ENCODE assay signal across 22 cellular contexts in the genomic region with DNA sequence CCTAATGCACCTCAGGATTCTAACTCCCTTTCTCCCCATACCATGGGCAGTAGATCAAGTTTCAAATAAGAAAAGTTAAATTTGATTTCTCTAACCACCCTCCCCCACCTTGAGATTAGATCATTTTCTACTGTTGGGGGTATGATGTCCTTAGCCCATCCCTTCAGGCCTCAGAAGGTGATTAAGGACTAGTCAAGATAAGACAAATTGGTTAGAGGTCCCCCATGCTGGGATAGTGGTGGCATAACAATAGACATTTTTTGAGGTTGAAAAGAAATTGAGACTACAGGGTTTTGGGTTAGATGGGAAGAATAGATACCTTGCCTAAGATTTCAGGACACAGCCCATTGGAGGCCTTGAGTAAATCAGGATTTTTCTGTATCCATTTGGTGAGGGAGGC. TPM values are rescaled to one million over a fixed set of nuclear protein-coding genes. Genes with fewer than 3 reads are reported as not detected.
DNase-seq lines count a peak whose midpoint lies in the region; ATAC-seq lines count a peak whose summit lies in the region.
"Had no signal": no experiment of that assay in that cellular context is flagged by ENCODE, and none has a peak within 500 bp of the region (broad histone marks: within the 10 kb centered on the region; RNA-seq: fewer than 3 reads in every experiment).

No MANE protein-coding gene starts in this region.

- intact Hi-C loops in right cardiac atrium (cut with DNase I) = no loop called here

- H3K9me2 ChIP-seq in Karpas-422 (replicated peaks; ENCODE audit: insufficient read depth, low read length) = no peaks in the 10 kb centered on the region

- H3K27ac ChIP-seq in right cardiac atrium (ENCODE audit: low read length) (no peak overlapping the region), Karpas-422 (ENCODE audit: low read length) (no peak overlapping the region)
- H3K27ac ChIP-seq: BLaER1, Peyer's patch had no signal

- H3K36me3 Mint-ChIP-seq in stimulated activated naive CD8-positive, alpha-beta T cell treated with anti-CD3 and anti-CD28 coated beads, Interleukin-15, Interleukin-2, amounts not matched to agents 100 ng/mL and 50 ng/mL, for 24 hours (ENCODE audit: low read depth) = peaks cover 52% of the 10 kb centered on the region
- H3K36me3 Mint-ChIP-seq in activated T-helper 17 cell treated with anti-CD3 and anti-CD28 coated beads, Interleukin-2, amount 50 U/mL, for 72 hours (ENCODE audit: low read depth) = peaks cover 54% of the 10 kb centered on the region
- peaks cover 10% of the 10 kb centered on the region for H3K36me3 Mint-ChIP-seq in memory B cell
- peaks cover 30 to 32% of the 10 kb centered on the region in 2 donors for H3K36me3 Mint-ChIP-seq in stimulated activated naive B cell treated with anti-CD40 and anti-IgM and Interleukin-4, amounts not matched to agents 10 μg/mL and 1 μg/mL and 100 μg/mL, for 72 hours
- H3K36me3 Mint-ChIP-seq in natural killer cell treated with Interleukin-12 subunit alpha and Interleukin-12 subunit beta and Interleukin-15 and Interleukin-18, amount 100 ng/mL, for 72 hours = peaks cover 13% of the 10 kb centered on the region

- H3K27me3 ChIP-seq in right cardiac atrium (ENCODE audit: control insufficient read depth, insufficient read depth) = no peaks in the 10 kb centered on the region
- no peaks in the 10 kb centered on the region for H3K27me3 ChIP-seq in Karpas-422 (ENCODE audit: low read length)
- H3K27me3 ChIP-seq: BLaER1, Peyer's patch had no signal

- H3K4me3 Mint-ChIP-seq in stimulated activated naive CD8-positive, alpha-beta T cell treated with anti-CD3 and anti-CD28 coated beads, Interleukin-15, Interleukin-2, amounts not matched to agents 100 ng/mL and 50 ng/mL, for 24 hours = no peak overlapping the region
- no peak overlapping the region for H3K4me3 Mint-ChIP-seq in stimulated activated naive CD8-positive, alpha-beta T cell treated with anti-CD3 and anti-CD28 coated beads, Interleukin-15, amount 100 ng/mL, for 72 hours
- H3K4me3 Mint-ChIP-seq in activated T-helper 17 cell treated with anti-CD3 and anti-CD28 coated beads, Interleukin-2, amount 50 U/mL, for 72 hours = no peak overlapping the region
- H3K4me3 Mint-ChIP-seq in memory B cell = no peak overlapping the region
- H3K4me3 Mint-ChIP-seq in stimulated activated naive B cell treated with anti-CD40 and anti-IgM and Interleukin-4, amounts not matched to agents 10 μg/mL and 1 μg/mL and 100 μg/mL, for 72 hours = no peak overlapping the region
- no peak overlapping the region for H3K4me3 Mint-ChIP-seq in natural killer cell treated with Interleukin-12 subunit alpha and Interleukin-12 subunit beta and Interleukin-15 and Interleukin-18, amount 100 ng/mL, for 72 hours

- no peaks in the 10 kb centered on the region for H3K9me3 Mint-ChIP-seq in stimulated activated naive CD8-positive, alpha-beta T cell treated with anti-CD3 and anti-CD28 coated beads, Interleukin-15, Interleukin-2, amounts not matched to agents 100 ng/mL and 50 ng/mL, for 24 hours
- H3K9me3 Mint-ChIP-seq in stimulated activated naive CD8-positive, alpha-beta T cell treated with anti-CD3 and anti-CD28 coated beads, Interleukin-15, amount 100 ng/mL, for 72 hours = no peaks in the 10 kb centered on the region
- H3K9me3 Mint-ChIP-seq in activated T-helper 17 cell treated with anti-CD3 and anti-CD28 coated beads, Interleukin-2, amount 50 U/mL, for 72 hours = no peaks in the 10 kb centered on the region
- no peaks in the 10 kb centered on the region for H3K9me3 Mint-ChIP-seq in memory B cell
- H3K9me3 Mint-ChIP-seq in stimulated activated naive B cell treated with anti-CD40 and anti-IgM and Interleukin-4, amounts not matched to agents 10 μg/mL and 1 μg/mL and 100 μg/mL, for 72 hours = no peaks in the 10 kb centered on the region
- H3K9me3 Mint-ChIP-seq in natural killer cell treated with Interleukin-12 subunit alpha and Interleukin-12 subunit beta and Interleukin-15 and Interleukin-18, amount 100 ng/mL, for 72 hours = no peaks in the 10 kb centered on the region

- no peak for ATAC-seq in stimulated activated naive CD8-positive, alpha-beta T cell treated with anti-CD3 and anti-CD28 coated beads, Interleukin-15, amount 100 ng/mL, for 72 hours
- no peak for ATAC-seq in activated T-helper 17 cell treated with anti-CD3 and anti-CD28 coated beads, Interleukin-2, amount 50 U/mL, for 72 hours (replicated peaks)
- ATAC-seq in memory B cell (ENCODE audit: low read depth) = no peak
- ATAC-seq in stimulated activated naive B cell treated with anti-CD40 and anti-IgM and Interleukin-4, amounts not matched to agents 10 μg/mL and 1 μg/mL and 100 μg/mL, for 72 hours (replicated peaks) = no peak
- no peak for ATAC-seq in right cardiac atrium
- no peak for ATAC-seq in natural killer cell treated with Interleukin-12 subunit alpha and Interleukin-12 subunit beta and Interleukin-15 and Interleukin-18, amount 100 ng/mL, for 72 hours

- H3K4me2 ChIP-seq in Karpas-422 (ENCODE audit: low read depth, low read length, poor library complexity, severe bottlenecking) = no peak overlapping the region
- H3K4me2 ChIP-seq: BLaER1 had no signal

- no peaks in the 10 kb centered on the region for H3K79me2 ChIP-seq in Karpas-422 (ENCODE audit: low read length)

- H3K4me1 Mint-ChIP-seq in stimulated activated naive CD8-positive, alpha-beta T cell treated with anti-CD3 and anti-CD28 coated beads, Interleukin-15, Interleukin-2, amounts not matched to agents 100 ng/mL and 50 ng/mL, for 24 hours (ENCODE audit: low read depth) = peaks cover 34% of the 10 kb centered on the region
- peaks cover 15% of the 10 kb centered on the region for H3K4me1 Mint-ChIP-seq in stimulated activated naive CD8-positive, alpha-beta T cell treated with anti-CD3 and anti-CD28 coated beads, Interleukin-15, amount 100 ng/mL, for 72 hours
- H3K4me1 Mint-ChIP-seq in activated T-helper 17 cell treated with anti-CD3 and anti-CD28 coated beads, Interleukin-2, amount 50 U/mL, for 72 hours = peaks cover 11% of the 10 kb centered on the region
- peaks cover 6% of the 10 kb centered on the region for H3K4me1 Mint-ChIP-seq in memory B cell
- H3K4me1 Mint-ChIP-seq in stimulated activated naive B cell treated with anti-CD40 and anti-IgM and Interleukin-4, amounts not matched to agents 10 μg/mL and 1 μg/mL and 100 μg/mL, for 72 hours = peaks cover 8 to 10% of the 10 kb centered on the region in 2 donors
- peaks cover 7 to 9% of the 10 kb centered on the region in 2 donors for H3K4me1 Mint-ChIP-seq in natural killer cell treated with Interleukin-12 subunit alpha and Interleukin-12 subunit beta and Interleukin-15 and Interleukin-18, amount 100 ng/mL, for 72 hours (ENCODE audit: low read depth in 2 of 2)

- no peak overlapping the region for H2AFZ ChIP-seq in Karpas-422 (ENCODE audit: low read length)

- H3K4me3 ChIP-seq in right cardiac atrium (ENCODE audit: low read length) = no peak overlapping the region
- no peak overlapping the region for H3K4me3 ChIP-seq in Karpas-422 (ENCODE audit: low read length)
- H3K4me3 ChIP-seq: BLaER1, Peyer's patch had no signal

- no peak for DNase-seq in stimulated activated naive CD8-positive, alpha-beta T cell treated with anti-CD3 and anti-CD28 coated beads, Interleukin-15, amount 100 ng/mL, for 72 hours
- no peak for DNase-seq in memory B cell (ENCODE audit: low spot score in 2 of 2)
- no peak for DNase-seq in stimulated activated naive B cell treated with anti-CD40 and anti-IgM and Interleukin-4, amounts not matched to agents 10 μg/mL and 1 μg/mL and 100 μg/mL, for 72 hours
- DNase-seq in right cardiac atrium = no peak
- DNase-seq in Karpas-422 = no peak
- no peak for DNase-seq in natural killer cell treated with Interleukin-12 subunit alpha and Interleukin-12 subunit beta and Interleukin-15 and Interleukin-18, amount 100 ng/mL, for 72 hours (ENCODE audit: low spot score)
- DNase-seq: GDM1, GOT3, HCEC 1CT, MV-4-11, NCI-H1105 treated with DMSO at 0.1 percent for 48 hours, NCI-H2081 treated with DMSO at 0.1 percent for 48 hours, NCI-H2171 treated with DMSO at 0.1 percent for 48 hours, NCI-H524 treated with DMSO at 0.1 percent for 48 hours, NCI-H82, Peyer's patch had no signal

- H3K9me3 ChIP-seq in right cardiac atrium (ENCODE audit: control insufficient read depth, low read length) (no peaks in the 10 kb centered on the region), Karpas-422 (ENCODE audit: low read length) (no peaks in the 10 kb centered on the region)
- H3K9me3 ChIP-seq: BLaER1, Peyer's patch had no signal

- no peak overlapping the region for H3K9ac ChIP-seq in Karpas-422 (ENCODE audit: low read length)
- H3K9ac ChIP-seq: BLaER1 had no signal

- no peaks in the 10 kb centered on the region for H3K27me3 Mint-ChIP-seq in stimulated activated naive CD8-positive, alpha-beta T cell treated with anti-CD3 and anti-CD28 coated beads, Interleukin-15, Interleukin-2, amounts not matched to agents 100 ng/mL and 50 ng/mL, for 24 hours
- H3K27me3 Mint-ChIP-seq in stimulated activated naive CD8-positive, alpha-beta T cell treated with anti-CD3 and anti-CD28 coated beads, Interleukin-15, amount 100 ng/mL, for 72 hours = no peaks in the 10 kb centered on the region
- H3K27me3 Mint-ChIP-seq in activated T-helper 17 cell treated with anti-CD3 and anti-CD28 coated beads, Interleukin-2, amount 50 U/mL, for 72 hours = no peaks in the 10 kb centered on the region
- no peaks in the 10 kb centered on the region for H3K27me3 Mint-ChIP-seq in memory B cell
- H3K27me3 Mint-ChIP-seq in stimulated activated naive B cell treated with anti-CD40 and anti-IgM and Interleukin-4, amounts not matched to agents 10 μg/mL and 1 μg/mL and 100 μg/mL, for 72 hours = no peaks in the 10 kb centered on the region
- H3K27me3 Mint-ChIP-seq in natural killer cell treated with Interleukin-12 subunit alpha and Interleukin-12 subunit beta and Interleukin-15 and Interleukin-18, amount 100 ng/mL, for 72 hours = no peaks in the 10 kb centered on the region

- H3K27ac Mint-ChIP-seq in stimulated activated naive CD8-positive, alpha-beta T cell treated with anti-CD3 and anti-CD28 coated beads, Interleukin-15, Interleukin-2, amounts not matched to agents 100 ng/mL and 50 ng/mL, for 24 hours = peak overlapping the region; percentile 53
- H3K27ac Mint-ChIP-seq in stimulated activated naive CD8-positive, alpha-beta T cell treated with anti-CD3 and anti-CD28 coated beads, Interleukin-15, amount 100 ng/mL, for 72 hours = peak overlapping the region in 1 of 2 donors; percentile 15
- H3K27ac Mint-ChIP-seq in activated T-helper 17 cell treated with anti-CD3 and anti-CD28 coated beads, Interleukin-2, amount 50 U/mL, for 72 hours = peak overlapping the region; percentile 65
- H3K27ac Mint-ChIP-seq in memory B cell = peak overlapping the region; percentile 96
- H3K27ac Mint-ChIP-seq in stimulated activated naive B cell treated with anti-CD40 and anti-IgM and Interleukin-4, amounts not matched to agents 10 μg/mL and 1 μg/mL and 100 μg/mL, for 72 hours = peak overlapping the region; percentile 59
- H3K27ac Mint-ChIP-seq in natural killer cell treated with Interleukin-12 subunit alpha and Interleukin-12 subunit beta and Interleukin-15 and Interleukin-18, amount 100 ng/mL, for 72 hours = peak overlapping the region in 1 of 2 donors; percentile 65

- H4K20me1 ChIP-seq in Karpas-422 (ENCODE audit: insufficient read depth, low read depth, low read length) = no peaks in the 10 kb centered on the region
- H4K20me1 ChIP-seq: BLaER1 had no signal

- H3K4me1 ChIP-seq in right cardiac atrium (ENCODE audit: control insufficient read depth, insufficient read depth, low read length) (no peaks in the 10 kb centered on the region), Karpas-422 (ENCODE audit: low read length) (peaks cover 11% of the 10 kb centered on the region)
- H3K4me1 ChIP-seq: Peyer's patch had no signal

- H3K36me3 ChIP-seq in Karpas-422 (ENCODE audit: insufficient read depth, low read length) = no peaks in the 10 kb centered on the region

RNA-seq across cellular contexts. Expression of a gene that starts 2.5 kb away (rescaled TPM):
- 1 to 10 TPM in 1 of 2 donors, not detected in 1; 2.7 TPM for total RNA-seq in activated T-helper 17 cell treated with anti-CD3 and anti-CD28 coated beads, Interleukin-2, amount 50 U/mL, for 72 hours
- not detected for total RNA-seq in right cardiac atrium
- not detected for polyA plus RNA-seq in right cardiac atrium
- not detected in 2 replicates for total RNA-seq in Karpas-422 (2014; rRNA removed; shearing (Covaris generic); ENCODE audit: low replicate concordance)
- total RNA-seq in natural killer cell treated with Interleukin-12 subunit alpha and Interleukin-12 subunit beta and Interleukin-15 and Interleukin-18, amount 100 ng/mL, for 72 hours = not detected
- total RNA-seq: A673, M059J, OCI-LY7, Peyer's patch had no signal

RNA-seq across cellular contexts. Expression of a gene that starts 51.0 kb away (rescaled TPM):
- total RNA-seq in activated T-helper 17 cell treated with anti-CD3 and anti-CD28 coated beads, Interleukin-2, amount 50 U/mL, for 72 hours = 100 to 1,000 TPM; 144 to 222 TPM
- total RNA-seq in right cardiac atrium = 100 to 1,000 TPM; 236 to 275 (median 248) TPM
- 167 TPM for polyA plus RNA-seq in right cardiac atrium
- 14.2 and 48.8 TPM in 2 replicates for total RNA-seq in Karpas-422 (2014; rRNA removed; shearing (Covaris generic); ENCODE audit: low replicate concordance)
- total RNA-seq in natural killer cell treated with Interleukin-12 subunit alpha and Interleukin-12 subunit beta and Interleukin-15 and Interleukin-18, amount 100 ng/mL, for 72 hours = 100 to 1,000 TPM; 127 to 183 TPM

RNA-seq across cellular contexts. Expression of a gene that starts 55.4 kb away (rescaled TPM):
- total RNA-seq in activated T-helper 17 cell treated with anti-CD3 and anti-CD28 coated beads, Interleukin-2, amount 50 U/mL, for 72 hours = 10 to 100 TPM in 1 of 2 donors, 1 to 10 TPM in 1; 4.9 to 12.1 TPM
- 10 to 100 TPM in 1 of 4 donors, 1 to 10 TPM in 3; 4.8 to 10.2 (median 8.5) TPM for total RNA-seq in right cardiac atrium
- polyA plus RNA-seq in right cardiac atrium = 23.2 TPM
- total RNA-seq in Karpas-422 (2014; rRNA removed; shearing (Covaris generic); ENCODE audit: low replicate concordance) = 4.0 and 6.9 TPM in 2 replicates
- 1 to 10 TPM; 4.4 to 6.6 TPM for total RNA-seq in natural killer cell treated with Interleukin-12 subunit alpha and Interleukin-12 subunit beta and Interleukin-15 and Interleukin-18, amount 100 ng/mL, for 72 hours
